In genomic region chr9:108088916-108089315, GRCh38 we compare ENCODE assay signal across 19 cellular contexts.
DNase-seq lines count a peak whose midpoint lies in the region; ATAC-seq and TF ChIP-seq lines count a peak whose summit lies in the region.
"Had no signal": no experiment of that assay in that cellular context is flagged by ENCODE, and none has a peak within 500 bp of the region (broad histone marks: within the 10 kb centered on the region; RNA-seq: fewer than 3 reads in every experiment).

No MANE protein-coding gene starts in this region.

- no peak overlapping the region for H3K9ac ChIP-seq in endodermal cell (ENCODE audit: extremely low read depth, low read length, poor library complexity, severe bottlenecking)
- H3K9ac ChIP-seq: BLaER1 had no signal

- no peak overlapping the region for H3K4me3 Mint-ChIP-seq in endodermal cell
- no peak overlapping the region for H3K4me3 Mint-ChIP-seq in progenitor cell of endocrine pancreas (ENCODE audit: low read depth)
- H3K4me3 Mint-ChIP-seq: B cell; CD4-positive, CD25-positive, alpha-beta regulatory T cell; CD8-positive, alpha-beta T cell; HFFc6 had no signal

- DNase-seq in DMS53 (lab: John Stamatoyannopoulos, UW) = peak; percentile 16
- DNase-seq in DMS53 treated with DMSO at 0.1 percent for 48 hours (lab: John Stamatoyannopoulos, UW; ENCODE audit: unreplicated experiment) = no peak
- DNase-seq in endodermal cell = no peak
- DNase-seq in progenitor cell of endocrine pancreas (ENCODE audit: low spot score, unreplicated experiment) = no peak
- DNase-seq in tibial artery = no peak
- DNase-seq: Caco-2; CD4-positive, CD25-positive, alpha-beta regulatory T cell; CD8-positive, alpha-beta T cell; DMS153; DMS79 treated with DMSO at 0.1 percent for 48 hours; GF-D8; GOT3; HFFc6 had no signal

- H3K4me1 Mint-ChIP-seq in endodermal cell (no peaks in the 10 kb centered on the region), progenitor cell of endocrine pancreas (ENCODE audit: low read depth) (peaks cover 1% of the 10 kb centered on the region)
- H3K4me1 Mint-ChIP-seq: B cell; CD4-positive, CD25-positive, alpha-beta regulatory T cell had no signal

- H3K9me3 ChIP-seq in endodermal cell (ENCODE audit: control insufficient read depth, low read length) (peaks cover 13% of the 10 kb centered on the region), tibial artery (no peaks in the 10 kb centered on the region)
- H3K9me3 ChIP-seq: Caco-2, HAP-1 had no signal

- H3K4me3 ChIP-seq in endodermal cell (ENCODE audit: low read length) = no peak overlapping the region
- no peak overlapping the region for H3K4me3 ChIP-seq in tibial artery
- H3K4me3 ChIP-seq: BLaER1, HAP-1 had no signal

- H3K27ac ChIP-seq in endodermal cell (ENCODE audit: low read depth, low read length) = no peak overlapping the region
- no peak overlapping the region for H3K27ac ChIP-seq in tibial artery
- H3K27ac ChIP-seq: 22Rv1, BLaER1, C4-2B had no signal

- no peak for ATAC-seq in HG03520 (IDR thresholded peaks at IDR 0.05; ENCODE audit: unreplicated experiment)
- ATAC-seq: CD8-positive, alpha-beta T cell had no signal

- H3K36me3 ChIP-seq in endodermal cell (ENCODE audit: control insufficient read depth, insufficient read depth, low read length) = no peaks in the 10 kb centered on the region
- no peaks in the 10 kb centered on the region for H3K36me3 ChIP-seq in tibial artery
- H3K36me3 ChIP-seq: BLaER1, HAP-1 had no signal

- TF ChIP-seq CTCF in endodermal cell (conservative IDR thresholded peaks at IDR 0.05) = peak; percentile 57
- TF ChIP-seq CTCF in progenitor cell of endocrine pancreas (IDR thresholded peaks at IDR 0.05; ENCODE audit: unreplicated experiment) = peak; percentile 10
- TF ChIP-seq CTCF in tibial artery (IDR thresholded peaks at IDR 0.05) = no peak

- WGBS in endodermal cell (ENCODE audit: insufficient coverage in 1 of 2, insufficient read length in 1 of 2), 2 experiments = 91 to 100% methylated on average over 1 to 3 of the region's 3 CpGs

- intact Hi-C loops in tibial artery (cut with DNase I; ENCODE audit: low total_unique reads) = no loop called here

- H3K9me3 Mint-ChIP-seq in endodermal cell (peaks cover 7% of the 10 kb centered on the region), progenitor cell of endocrine pancreas (ENCODE audit: low read depth) (peaks cover 9% of the 10 kb centered on the region)
- H3K9me3 Mint-ChIP-seq: HFFc6 had no signal

- H3K27ac Mint-ChIP-seq in endodermal cell (no peak overlapping the region), progenitor cell of endocrine pancreas (no peak overlapping the region)
- H3K27ac Mint-ChIP-seq: B cell; CD4-positive, CD25-positive, alpha-beta regulatory T cell; CD8-positive, alpha-beta T cell; HFFc6 had no signal

- H3K4me1 ChIP-seq in endodermal cell (ENCODE audit: control insufficient read depth, insufficient read depth, low read length) (no peaks in the 10 kb centered on the region), tibial artery (no peaks in the 10 kb centered on the region)
- H3K4me1 ChIP-seq: BLaER1, HAP-1 had no signal

- peaks cover 28% of the 10 kb centered on the region for H3K27me3 ChIP-seq in endodermal cell (ENCODE audit: control insufficient read depth, insufficient read depth, low read length, poor library complexity, severe bottlenecking)
- H3K27me3 ChIP-seq in tibial artery = no peaks in the 10 kb centered on the region
- H3K27me3 ChIP-seq: BLaER1 had no signal

- H3K27me3 Mint-ChIP-seq in endodermal cell (ENCODE audit: insufficient read depth) = peaks cover 24% of the 10 kb centered on the region
- H3K27me3 Mint-ChIP-seq in progenitor cell of endocrine pancreas = peaks cover 53% of the 10 kb centered on the region
- H3K27me3 Mint-ChIP-seq: CD4-positive, CD25-positive, alpha-beta regulatory T cell had no signal

- H3K36me3 Mint-ChIP-seq in endodermal cell (ENCODE audit: low read depth) (no peaks in the 10 kb centered on the region), progenitor cell of endocrine pancreas (ENCODE audit: insufficient read depth) (no peaks in the 10 kb centered on the region)
- H3K36me3 Mint-ChIP-seq: CD4-positive, CD25-positive, alpha-beta regulatory T cell; CD8-positive, alpha-beta T cell had no signal

Comparison
In these comparisons a context has a peak if more than half of its experiments do, and no peak if none do; other contexts are left out.
1. CTCF ChIP-seq: peak in endodermal cell (single experiment) and progenitor cell of endocrine pancreas (single experiment); none in tibial artery (0 of 2).